Comparison of ENCODE assay signal across 16 cellular contexts in genomic region chr5:149447373-149448367, GRCh38.
DNase-seq lines count a peak whose midpoint lies in the region; ATAC-seq, FAIRE-seq and TF ChIP-seq lines count a peak whose summit lies in the region.
"Had no signal": no experiment of that assay in that cellular context is flagged by ENCODE, and none has a peak within 500 bp of the region (broad histone marks: within the 10 kb centered on the region; RNA-seq: fewer than 3 reads in every experiment).

No MANE protein-coding gene starts in this region.

- H3K36me3 ChIP-seq in esophagus squamous epithelium (no peaks in the 10 kb centered on the region), neuronal stem cell (replicated peaks in 1 of 2; ENCODE audit: control insufficient read depth in 2 of 2, insufficient read depth in 2 of 2, low read length in 2 of 2) (no peaks in the 10 kb centered on the region), vagina (no peaks in the 10 kb centered on the region)

- H2BK15ac ChIP-seq in neuronal stem cell (ENCODE audit: low read length) = no peak overlapping the region

- H3K27me3 ChIP-seq in right cardiac atrium (ENCODE audit: control insufficient read depth, insufficient read depth) = no peaks in the 10 kb centered on the region
- H3K27me3 ChIP-seq in esophagus squamous epithelium = no peaks in the 10 kb centered on the region
- no peaks in the 10 kb centered on the region for H3K27me3 ChIP-seq in neuronal stem cell (ENCODE audit: control insufficient read depth in 3 of 3, insufficient read depth in 3 of 3, low read depth in 1 of 3, low read length in 3 of 3)
- no peaks in the 10 kb centered on the region for H3K27me3 ChIP-seq in vagina

- H4K91ac ChIP-seq in neuronal stem cell (ENCODE audit: low read depth, low read length, poor library complexity) = no peak overlapping the region

- ATAC-seq in right cardiac atrium (no peak), Right ventricle myocardium inferior (no peak), T-cell (replicated peaks in 1 of 4) (no peak), GM21447 (IDR thresholded peaks at IDR 0.05; ENCODE audit: unreplicated experiment) (no peak)

- CTCF ChIA-PET in T-cell (lab: Charles Lee) = interaction anchor here in 1 of 2 donors (0.5 to 1.2 kb wide), 3 partner anchors 14 to 117 kb away, joined by 4 to 6 read pairs (median 6); no protein-coding TSS in a partner anchor

- 78% methylated on average over 12 of the region's 12 CpGs for WGBS in right cardiac atrium
- 75 to 83% methylated on average over 12 of the region's 12 CpGs for WGBS in esophagus squamous epithelium, 2 donors
- no CpG with 5 or more reads among the region's 12 CpGs for WGBS in neuronal stem cell (ENCODE audit: extremely low coverage in 2 of 2, insufficient read length in 2 of 2, insufficient replicate concordance in 1 of 2), 2 donors

- H2AK5ac ChIP-seq in neuronal stem cell (ENCODE audit: low read depth, low read length) = no peak overlapping the region

- H3K9me3 ChIP-seq in right cardiac atrium (ENCODE audit: control insufficient read depth, low read length) (no peaks in the 10 kb centered on the region), esophagus squamous epithelium (no peaks in the 10 kb centered on the region), neuronal stem cell (replicated peaks in 1 of 2; ENCODE audit: control insufficient read depth in 2 of 2, insufficient read depth in 1 of 2, low read depth in 1 of 2, low read length in 2 of 2) (no peaks in the 10 kb centered on the region), vagina (no peaks in the 10 kb centered on the region)

- intact Hi-C loops in right cardiac atrium (cut with DNase I) = loop anchor here in 2 of 4 donors (5.0 to 10.0 kb wide), 2 partner anchors 47 to 105 kb away; partner anchors contain the start of gene CSNK1A1 (in 1 of the 2)
- intact Hi-C loops in Right ventricle myocardium inferior (cut with DNase I) = no loop called here
- intact Hi-C loops in esophagus squamous epithelium (cut with DNase I) = no loop called here
- intact Hi-C loops in vagina (cut with DNase I) = no loop called here

- no peak for TF ChIP-seq CTCF in esophagus squamous epithelium (IDR thresholded peaks at IDR 0.05)
- TF ChIP-seq CTCF in vagina (IDR thresholded peaks at IDR 0.05) = no peak

- H3K27ac ChIP-seq in right cardiac atrium (ENCODE audit: low read length) = peak overlapping the region; percentile 80
- peak overlapping the region; percentile 63 to 85 (median 82) for H3K27ac ChIP-seq in esophagus squamous epithelium
- H3K27ac ChIP-seq in neuronal stem cell (replicated peaks; ENCODE audit: low read length) = no peak overlapping the region
- peak overlapping the region; percentile 80 for H3K27ac ChIP-seq in vagina

- peaks cover 41% of the 10 kb centered on the region for H3K4me1 ChIP-seq in right cardiac atrium (ENCODE audit: control insufficient read depth, insufficient read depth, low read length)
- peaks cover 21 to 79% (median 76%) of the 10 kb centered on the region in 3 donors for H3K4me1 ChIP-seq in esophagus squamous epithelium
- H3K4me1 ChIP-seq in neuronal stem cell (ENCODE audit: control insufficient read depth in 2 of 2, insufficient read depth in 1 of 2, low read depth in 1 of 2, low read length in 2 of 2) = peaks cover 5 to 13% of the 10 kb centered on the region in 2 donors
- H3K4me1 ChIP-seq in vagina = peaks cover 62% of the 10 kb centered on the region

- H3K27me3 Mint-ChIP-seq in T-cell = peaks cover 0 to 2% of the 10 kb centered on the region in 2 donors
- H3K27me3 Mint-ChIP-seq: activated T-cell treated with anti-CD3 and anti-CD28 coated beads, Interleukin-2, amount 50 U/mL, for 24 hours; IgD-negative memory B cell had no signal

- no peak overlapping the region for H4K8ac ChIP-seq in neuronal stem cell (ENCODE audit: low read depth, low read length)

- H3K4ac ChIP-seq in neuronal stem cell (ENCODE audit: low read length) = no peak overlapping the region

- no peak overlapping the region for H3K4me3 ChIP-seq in right cardiac atrium (ENCODE audit: low read length)
- no peak overlapping the region for H3K4me3 ChIP-seq in esophagus squamous epithelium
- no peak overlapping the region for H3K4me3 ChIP-seq in neuronal stem cell (ENCODE audit: low read length in 2 of 2)
- H3K4me3 ChIP-seq in vagina = no peak overlapping the region

- DNase-seq in right cardiac atrium = no peak
- no peak for DNase-seq in Right ventricle myocardium inferior (ENCODE audit: missing footprints)
- DNase-seq in esophagus squamous epithelium (lab: John Stamatoyannopoulos, UW) = no peak
- no peak for DNase-seq in neuronal stem cell (ENCODE audit: low spot score)
- no peak for DNase-seq in vagina (ENCODE audit: extremely low spot score in 2 of 2)
- DNase-seq in T-cell = no peak
- DNase-seq in frontal cortex (ENCODE audit: low spot score in 2 of 2) = no peak
- DNase-seq: activated CD4-positive, alpha-beta T cell treated with anti-CD3 and anti-CD28 coated beads for 48 hours; activated T-cell treated with anti-CD3 and anti-CD28 coated beads, Interleukin-2, amount 50 U/mL, for 24 hours; NCI-H526; RPMI8226; T-helper 9 cell had no signal

- H2BK120ac ChIP-seq in neuronal stem cell (ENCODE audit: low read depth, low read length) = no peak overlapping the region

- H3K27ac Mint-ChIP-seq in T-cell = no peak overlapping the region
- H3K27ac Mint-ChIP-seq: activated T-cell treated with anti-CD3 and anti-CD28 coated beads, Interleukin-2, amount 50 U/mL, for 24 hours; IgD-negative memory B cell had no signal

- H3K4me1 Mint-ChIP-seq in T-cell = no peaks in the 10 kb centered on the region

- H2BK5ac ChIP-seq in neuronal stem cell (ENCODE audit: low read length) = no peak overlapping the region

- TF ChIP-seq POLR2A in esophagus squamous epithelium (IDR thresholded peaks at IDR 0.05) (no peak), vagina (IDR thresholded peaks at IDR 0.05) (no peak)

- no peaks in the 10 kb centered on the region for H3K9me3 Mint-ChIP-seq in T-cell
- H3K9me3 Mint-ChIP-seq: activated T-cell treated with anti-CD3 and anti-CD28 coated beads, Interleukin-2, amount 50 U/mL, for 24 hours; IgD-negative memory B cell; neural crest cell had no signal

- H3K9ac ChIP-seq in neuronal stem cell (ENCODE audit: low read depth, low read length, poor library complexity) = no peak overlapping the region

- FAIRE-seq in frontal cortex (lab: Jason Lieb, UNC) = no peak
- FAIRE-seq: islet of Langerhans had no signal

- POLR2A ChIA-PET in T-cell (lab: Charles Lee) = no interaction called here

- H3K79me1 ChIP-seq in neuronal stem cell (ENCODE audit: low read depth, low read length) = no peaks in the 10 kb centered on the region

- H3K23ac ChIP-seq in neuronal stem cell (ENCODE audit: low read depth, low read length, poor library complexity) = no peak overlapping the region

- H3K36me3 Mint-ChIP-seq in T-cell = no peaks in the 10 kb centered on the region
- H3K36me3 Mint-ChIP-seq: IgD-negative memory B cell had no signal

- no peak overlapping the region for H2BK12ac ChIP-seq in neuronal stem cell (ENCODE audit: low read length)

- no peak overlapping the region for H3K4me2 ChIP-seq in neuronal stem cell (ENCODE audit: insufficient read depth, low read length, poor library complexity, severe bottlenecking)

- no peak overlapping the region for H3K4me3 Mint-ChIP-seq in T-cell
- H3K4me3 Mint-ChIP-seq: activated T-cell treated with anti-CD3 and anti-CD28 coated beads, Interleukin-2, amount 50 U/mL, for 24 hours; IgD-negative memory B cell; neural crest cell had no signal

- H3K18ac ChIP-seq in neuronal stem cell (ENCODE audit: low read length) = no peak overlapping the region

- no peak overlapping the region for H3K14ac ChIP-seq in neuronal stem cell (ENCODE audit: low read length)

- H2AFZ ChIP-seq in neuronal stem cell (ENCODE audit: low read length) = peak overlapping the region; percentile 18
